In genomic region chr1:8015809-8016165, GRCh38 we compare ENCODE assay signal across 12 cellular contexts. TPM values are rescaled to one million over a fixed set of nuclear protein-coding genes. Genes with fewer than 3 reads are reported as not detected.
A peak's percentile ranks its signal among the peaks of the same experiment; 100 is the strongest.
DNase-seq lines count a peak whose midpoint lies in the region; ATAC-seq and TF ChIP-seq lines count a peak whose summit lies in the region.
"Had no signal": no experiment of that assay in that cellular context is flagged by ENCODE, and none has a peak within 500 bp of the region (broad histone marks: within the 10 kb centered on the region; RNA-seq: fewer than 3 reads in every experiment).

No MANE protein-coding gene starts in this region.

- H3K27ac Mint-ChIP-seq in GM23338, result no peak overlapping the region
- no peak overlapping the region for H3K27ac Mint-ChIP-seq in activated CD4-positive, alpha-beta T cell treated with anti-CD3 and anti-CD28 coated beads for 36 hours

- DNase-seq in GM23338 (ENCODE audit: low spot score) (no peak), body of pancreas (peak in 3 of 4 donors; percentile 56 to 63 (median 59)), hepatocyte (ENCODE audit: low spot score) (no peak), gastrocnemius medialis (peak; percentile 36 to 51), NCI-H2029 (lab: John Stamatoyannopoulos, UW) (no peak), SW480 (ENCODE audit: low spot score) (no peak)
- no peak for DNase-seq in activated CD4-positive, alpha-beta T cell treated with anti-CD3 and anti-CD28 coated beads for 36 hours
- DNase-seq: central memory CD4-positive, alpha-beta T cell; NCI-H1694; SHP77 had no signal

- intact Hi-C loops in body of pancreas (cut with DNase I) (no loop called here), gastrocnemius medialis (cut with DNase I; ENCODE audit: low total_unique reads) (loop anchor here (2.0 to 10.0 kb wide), 2 partner anchors 33 to 1049 kb away; partner anchors contain the start of gene SLC2A5)
- intact Hi-C loops in activated CD4-positive, alpha-beta T cell treated with anti-CD3 and anti-CD28 coated beads for 36 hours (cut with DNase I, micrococcal nuclease), result loop anchor here (1.0 to 5.0 kb wide), 3 partner anchors 297 to 334 kb away; no protein-coding TSS in a partner anchor

- H3K9me3 ChIP-seq in body of pancreas (no peaks in the 10 kb centered on the region), hepatocyte (ENCODE audit: low read depth) (no peaks in the 10 kb centered on the region), gastrocnemius medialis (no peaks in the 10 kb centered on the region)

- H3K27ac ChIP-seq in GM23338 (ENCODE audit: low read depth) (peak overlapping the region; percentile 60), body of pancreas (peak overlapping the region; percentile 22 to 100 (median 99)), hepatocyte (peak overlapping the region; percentile 18), gastrocnemius medialis (peak overlapping the region; percentile 64 to 94 (median 88))

- H3K9me3 Mint-ChIP-seq in GM23338, result no peaks in the 10 kb centered on the region
- H3K9me3 Mint-ChIP-seq in activated CD4-positive, alpha-beta T cell treated with anti-CD3 and anti-CD28 coated beads for 36 hours (ENCODE audit: low read depth), result no peaks in the 10 kb centered on the region

- H2AFZ ChIP-seq in GM23338 (no peak overlapping the region), hepatocyte (no peak overlapping the region)

- peaks cover 31% of the 10 kb centered on the region for H4K20me1 ChIP-seq in GM23338 (replicated peaks; ENCODE audit: insufficient read depth)
- H4K20me1 ChIP-seq in hepatocyte (ENCODE audit: insufficient read depth, poor library complexity, severe bottlenecking), result peaks cover 42% of the 10 kb centered on the region

- WGBS in body of pancreas, 2 donors, result 7 to 17% methylated on average over 2 of the region's 2 CpGs
- WGBS in hepatocyte (ENCODE audit: low lambda C conversion rate, missing lambda C conversion rate), result 44% methylated on average over 2 of the region's 2 CpGs

- H3K4me2 ChIP-seq in GM23338, result peak overlapping the region; percentile 7; the same call in 1 of the 2 replicates
- H3K4me2 ChIP-seq in hepatocyte, result peak overlapping the region; percentile 45

- H3K27me3 ChIP-seq in GM23338 (ENCODE audit: insufficient read depth) (no peaks in the 10 kb centered on the region), body of pancreas (no peaks in the 10 kb centered on the region), hepatocyte (no peaks in the 10 kb centered on the region), gastrocnemius medialis (no peaks in the 10 kb centered on the region)

- TF ChIP-seq POLR2A in body of pancreas (IDR thresholded peaks at IDR 0.05) (peak in 1 of 3 donors; percentile 24), gastrocnemius medialis (IDR thresholded peaks at IDR 0.05) (no peak)

- H3K4me1 Mint-ChIP-seq in GM23338, result peaks cover 57% of the 10 kb centered on the region
- peaks cover 2% of the 10 kb centered on the region for H3K4me1 Mint-ChIP-seq in activated CD4-positive, alpha-beta T cell treated with anti-CD3 and anti-CD28 coated beads for 36 hours

- ATAC-seq in GM23338 (no peak), body of pancreas (peak; percentile 22), gastrocnemius medialis (no peak), GM19467 (IDR thresholded peaks at IDR 0.05; ENCODE audit: unreplicated experiment) (no peak)
- no peak for ATAC-seq in activated CD4-positive, alpha-beta T cell treated with anti-CD3 and anti-CD28 coated beads for 36 hours

- H3K36me3 Mint-ChIP-seq in GM23338 (ENCODE audit: low read depth), result peaks cover 39% of the 10 kb centered on the region
- H3K36me3 Mint-ChIP-seq in activated CD4-positive, alpha-beta T cell treated with anti-CD3 and anti-CD28 coated beads for 36 hours (ENCODE audit: low read depth), result no peaks in the 10 kb centered on the region

- no peak for TF ChIP-seq CTCF in GM23338 (conservative IDR thresholded peaks at IDR 0.05; ENCODE audit: low read depth in 2 of 2)
- peak in 1 of 7 experiments; percentile 10 for TF ChIP-seq CTCF in body of pancreas (IDR thresholded peaks at IDR 0.05)
- no peak for TF ChIP-seq CTCF in hepatocyte (IDR thresholded peaks at IDR 0.05; ENCODE audit: poor library complexity)
- no peak for TF ChIP-seq CTCF in gastrocnemius medialis (IDR thresholded peaks at IDR 0.05 in 4 of 5, conservative IDR thresholded peaks at IDR 0.05 in 1 of 5)

- H3F3A ChIP-seq in GM23338 (replicated peaks; ENCODE audit: low read depth), result 0 out of 2 replicates have a peak, but pooled peaks cover 3% of the 10 kb centered on the region

- H3K4me1 ChIP-seq in GM23338 (ENCODE audit: insufficient read depth), result peaks cover 56% of the 10 kb centered on the region
- peaks cover 85% of the 10 kb centered on the region for H3K4me1 ChIP-seq in body of pancreas
- peaks cover 41% of the 10 kb centered on the region for H3K4me1 ChIP-seq in hepatocyte (ENCODE audit: insufficient read depth)
- peaks cover 86 to 96% of the 10 kb centered on the region in 2 donors for H3K4me1 ChIP-seq in gastrocnemius medialis

- no peaks in the 10 kb centered on the region for H3K27me3 Mint-ChIP-seq in GM23338 (ENCODE audit: insufficient read depth, low read depth, poor library complexity)
- peaks cover 10% of the 10 kb centered on the region for H3K27me3 Mint-ChIP-seq in activated CD4-positive, alpha-beta T cell treated with anti-CD3 and anti-CD28 coated beads for 36 hours

- peaks cover 29% of the 10 kb centered on the region for H3K36me3 ChIP-seq in GM23338 (ENCODE audit: insufficient read depth)
- H3K36me3 ChIP-seq in body of pancreas (replicated peaks in 1 of 2; ENCODE audit: insufficient read depth in 1 of 2, low read depth in 2 of 2), result peaks cover 23 to 32% of the 10 kb centered on the region in 2 donors
- peaks cover 3% of the 10 kb centered on the region for H3K36me3 ChIP-seq in hepatocyte (replicated peaks; ENCODE audit: insufficient read depth, low read depth)
- H3K36me3 ChIP-seq in gastrocnemius medialis, result peaks cover 4 to 30% of the 10 kb centered on the region in 2 donors

- no peak overlapping the region for H3K4me3 ChIP-seq in GM23338
- H3K4me3 ChIP-seq in body of pancreas, result no peak overlapping the region
- H3K4me3 ChIP-seq in hepatocyte, result no peak overlapping the region
- H3K4me3 ChIP-seq in gastrocnemius medialis, result peak overlapping the region in 3 of 4 donors; percentile 5 to 13 (median 12)
- H3K4me3 ChIP-seq: GM12878 had no signal

- CTCF ChIA-PET in activated CD4-positive, alpha-beta T cell treated with anti-CD3 and anti-CD28 coated beads for 36 hours (lab: Charles Lee), result interaction anchor here (0.6 to 8.7 kb wide), 29 partner anchors 9 to 337 kb away, joined by 3 to 79 read pairs (median 5); no protein-coding TSS in a partner anchor

- H3K9me2 ChIP-seq in GM23338 (ENCODE audit: insufficient read depth) (no peaks in the 10 kb centered on the region), hepatocyte (replicated peaks; ENCODE audit: insufficient read depth) (no peaks in the 10 kb centered on the region)

- H3K4me3 Mint-ChIP-seq in GM23338, result no peak overlapping the region
- H3K4me3 Mint-ChIP-seq in activated CD4-positive, alpha-beta T cell treated with anti-CD3 and anti-CD28 coated beads for 36 hours, result no peak overlapping the region

- H3K79me2 ChIP-seq in GM23338 (replicated peaks; ENCODE audit: insufficient read depth) (peaks cover 88% of the 10 kb centered on the region), hepatocyte (peaks cover 92% of the 10 kb centered on the region)

- in situ Hi-C loops in gastrocnemius medialis (cut with MboI; ENCODE audit: low sequenced_read_pairs in 4 of 4), result no loop called here

- POLR2A ChIA-PET in activated CD4-positive, alpha-beta T cell treated with anti-CD3 and anti-CD28 coated beads for 36 hours (lab: Charles Lee), result no interaction called here

TF ChIP-seq in GM23338, 12 proteins besides CTCF, POLR2A, EP300 and RAD21 (continues in another document):
- TF ChIP-seq NANOG (IDR thresholded peaks at IDR 0.05; ENCODE audit: borderline replicate concordance) (no peak), EZH2phosphoT487 (IDR thresholded peaks at IDR 0.05; ENCODE audit: unreplicated experiment) (no peak), STAT1 (IDR thresholded peaks at IDR 0.05; ENCODE audit: unreplicated experiment) (no peak)
- TF ChIP-seq, protein P1, sequence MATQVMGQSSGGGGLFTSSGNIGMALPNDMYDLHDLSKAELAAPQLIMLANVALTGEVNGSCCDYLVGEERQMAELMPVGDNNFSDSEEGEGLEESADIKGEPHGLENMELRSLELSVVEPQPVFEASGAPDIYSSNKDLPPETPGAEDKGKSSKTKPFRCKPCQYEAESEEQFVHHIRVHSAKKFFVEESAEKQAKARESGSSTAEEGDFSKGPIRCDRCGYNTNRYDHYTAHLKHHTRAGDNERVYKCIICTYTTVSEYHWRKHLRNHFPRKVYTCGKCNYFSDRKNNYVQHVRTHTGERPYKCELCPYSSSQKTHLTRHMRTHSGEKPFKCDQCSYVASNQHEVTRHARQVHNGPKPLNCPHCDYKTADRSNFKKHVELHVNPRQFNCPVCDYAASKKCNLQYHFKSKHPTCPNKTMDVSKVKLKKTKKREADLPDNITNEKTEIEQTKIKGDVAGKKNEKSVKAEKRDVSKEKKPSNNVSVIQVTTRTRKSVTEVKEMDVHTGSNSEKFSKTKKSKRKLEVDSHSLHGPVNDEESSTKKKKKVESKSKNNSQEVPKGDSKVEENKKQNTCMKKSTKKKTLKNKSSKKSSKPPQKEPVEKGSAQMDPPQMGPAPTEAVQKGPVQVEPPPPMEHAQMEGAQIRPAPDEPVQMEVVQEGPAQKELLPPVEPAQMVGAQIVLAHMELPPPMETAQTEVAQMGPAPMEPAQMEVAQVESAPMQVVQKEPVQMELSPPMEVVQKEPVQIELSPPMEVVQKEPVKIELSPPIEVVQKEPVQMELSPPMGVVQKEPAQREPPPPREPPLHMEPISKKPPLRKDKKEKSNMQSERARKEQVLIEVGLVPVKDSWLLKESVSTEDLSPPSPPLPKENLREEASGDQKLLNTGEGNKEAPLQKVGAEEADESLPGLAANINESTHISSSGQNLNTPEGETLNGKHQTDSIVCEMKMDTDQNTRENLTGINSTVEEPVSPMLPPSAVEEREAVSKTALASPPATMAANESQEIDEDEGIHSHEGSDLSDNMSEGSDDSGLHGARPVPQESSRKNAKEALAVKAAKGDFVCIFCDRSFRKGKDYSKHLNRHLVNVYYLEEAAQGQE (IDR thresholded peaks at IDR 0.05; ENCODE audit: unreplicated experiment), result no peak

RNA-seq across cellular contexts. Expression of gene ERRFI1, which starts 10.3 kb away (rescaled TPM):
- total RNA-seq in GM23338 (2014; rRNA removed; shearing (Covaris generic)), result 51.3 and 59.8 TPM in 2 replicates
- 19.7 and 22.9 TPM in 2 replicates for polyA plus RNA-seq in GM23338 (2016; fragmentation: Nextera tagmentation; extraction: Ambion mirVana)
- total RNA-seq in body of pancreas, result 100 to 1,000 TPM; 127 to 273 TPM
- total RNA-seq in hepatocyte, result 154 and 163 TPM in 2 replicates
- polyA plus RNA-seq in hepatocyte, result 123 and 139 TPM in 2 replicates
- 100 to 1,000 TPM; 184 to 644 (median 448) TPM for total RNA-seq in gastrocnemius medialis
- total RNA-seq in activated CD4-positive, alpha-beta T cell treated with anti-CD3 and anti-CD28 coated beads for 36 hours, result 1 to 10 TPM; 1.3 to 1.5 TPM

RNA-seq across cellular contexts. Expression of gene PARK7, which starts 54.3 kb away (rescaled TPM):
- total RNA-seq in GM23338 (2014; rRNA removed; shearing (Covaris generic)), result 178 and 184 TPM in 2 replicates
- polyA plus RNA-seq in GM23338 (2016; fragmentation: Nextera tagmentation; extraction: Ambion mirVana) (592 and 679 TPM in 2 replicates), hepatocyte (395 and 409 TPM in 2 replicates)
- total RNA-seq in body of pancreas (100 to 1,000 TPM in 1 of 2 donors, 10 to 100 TPM in 1; 88.3 to 110 TPM), hepatocyte (166 and 182 TPM in 2 replicates), gastrocnemius medialis (100 to 1,000 TPM; 291 to 370 (median 332) TPM)
- total RNA-seq in activated CD4-positive, alpha-beta T cell treated with anti-CD3 and anti-CD28 coated beads for 36 hours, result 100 to 1,000 TPM; 294 to 390 TPM

Comparison
In these comparisons a context has a peak if more than half of its experiments do, and no peak if none do; other contexts are left out.
1. DNase-seq: peak in body of pancreas (3 of 4) and gastrocnemius medialis (2 of 2); none in GM23338 (single experiment), hepatocyte (single experiment), NCI-H2029 (single experiment), SW480 (single experiment) and activated CD4-positive, alpha-beta T cell treated with anti-CD3 and anti-CD28 coated beads for 36 hours (single experiment).
2. H3K27ac ChIP-seq: peak in every context shown above with its lines; median percentile 99 in body of pancreas; 88 in gastrocnemius medialis; 60 in GM23338; 18 in hepatocyte.
3. H3K4me3 ChIP-seq: peak in gastrocnemius medialis (3 of 4); none in GM23338 (single experiment), body of pancreas (0 of 2) and hepatocyte (single experiment).
4. RNA of gene ERRFI1, which starts 10.3 kb away (total RNA-seq): 184 to 644 TPM in gastrocnemius medialis, 127 to 273 TPM in body of pancreas, 154 to 163 TPM in hepatocyte and 51.3 to 59.8 TPM in GM23338; 1.3 to 1.5 TPM in activated CD4-positive, alpha-beta T cell treated with anti-CD3 and anti-CD28 coated beads for 36 hours; every median in the first group is over 10 times any median in the second.